Comparison of ENCODE assay signal across 1 cellular context in the genomic region with DNA sequence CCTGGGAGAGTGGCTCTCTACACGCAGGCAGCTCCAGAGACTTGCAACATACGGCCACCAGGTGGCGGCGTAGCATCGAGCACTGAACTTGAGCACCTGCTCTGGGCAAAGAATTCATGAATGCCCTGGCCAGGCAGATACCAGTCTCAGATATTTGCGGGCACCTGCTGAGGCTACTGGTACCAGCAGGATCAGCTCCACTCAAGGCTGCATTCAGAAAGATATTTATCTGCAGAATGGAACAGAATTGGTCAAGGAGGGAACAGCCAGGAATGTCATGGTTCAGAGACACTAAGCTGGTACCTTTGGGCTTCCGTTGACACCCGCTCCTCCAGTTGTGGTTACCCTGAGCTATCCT.
TF ChIP-seq lines count a peak whose summit lies in the region.

No MANE protein-coding gene starts in this region.

TF ChIP-seq in IMR-90, 13 proteins besides CTCF, POLR2A, EP300 and RAD21:
- no peak for TF ChIP-seq CHD1 (IDR thresholded peaks at IDR 0.05; ENCODE audit: low read depth, low read length)
- TF ChIP-seq CEBPB (IDR thresholded peaks at IDR 0.05; ENCODE audit: low read depth, low read length), result no peak
- no peak for TF ChIP-seq NFE2L2 (IDR thresholded peaks at IDR 0.05; ENCODE audit: low read depth, low read length)
- no peak for TF ChIP-seq ELK1 (IDR thresholded peaks at IDR 0.05; ENCODE audit: borderline replicate concordance, low read depth, low read length)
- no peak for TF ChIP-seq MXI1 (IDR thresholded peaks at IDR 0.05; ENCODE audit: borderline replicate concordance, low read depth, low read length)
- no peak for TF ChIP-seq BHLHE40 (IDR thresholded peaks at IDR 0.05; ENCODE audit: low read depth, low read length)
- TF ChIP-seq RFX5 (IDR thresholded peaks at IDR 0.05; ENCODE audit: low read depth, low read length), result no peak
- TF ChIP-seq RCOR1 (IDR thresholded peaks at IDR 0.05; ENCODE audit: insufficient replicate concordance, low read length), result peak; percentile 63
- no peak for TF ChIP-seq FOS (IDR thresholded peaks at IDR 0.05; ENCODE audit: low read depth, low read length)
- TF ChIP-seq MAFK (IDR thresholded peaks at IDR 0.05; ENCODE audit: low read depth, low read length), result no peak
- TF ChIP-seq USF2 (IDR thresholded peaks at IDR 0.05; ENCODE audit: low read depth, low read length), result no peak
- TF ChIP-seq MAZ (IDR thresholded peaks at IDR 0.05; ENCODE audit: borderline replicate concordance, low read depth, low read length), result no peak
- peak; percentile 96 for TF ChIP-seq SMC3 (IDR thresholded peaks at IDR 0.05; ENCODE audit: low read depth, low read length)
